In genomic region chr1:156100205-156100995, GRCh38 we compare ENCODE assay signal across 9 cellular contexts. TPM values are rescaled to one million over a fixed set of nuclear protein-coding genes. Genes with fewer than 3 reads are reported as not detected.
DNase-seq lines count a peak whose midpoint lies in the region; TF ChIP-seq lines count a peak whose summit lies in the region.
"Had no signal": no experiment of that assay in that cellular context is flagged by ENCODE, and none has a peak within 500 bp of the region (broad histone marks: within the 10 kb centered on the region; RNA-seq: fewer than 3 reads in every experiment).

No MANE protein-coding gene starts in this region.

- H3K4me1 Mint-ChIP-seq in endodermal cell (peaks cover 48% of the 10 kb centered on the region), progenitor cell of endocrine pancreas (ENCODE audit: low read depth) (peaks cover 38% of the 10 kb centered on the region)

- H3K9me3 Mint-ChIP-seq in endodermal cell (no peaks in the 10 kb centered on the region), progenitor cell of endocrine pancreas (ENCODE audit: low read depth) (no peaks in the 10 kb centered on the region)

- no peak for TF ChIP-seq CTCF in HEK293 (tag by site-specific recombination; IDR thresholded peaks at IDR 0.05)
- TF ChIP-seq CTCF in endodermal cell (conservative IDR thresholded peaks at IDR 0.05), result no peak
- TF ChIP-seq CTCF in progenitor cell of endocrine pancreas (IDR thresholded peaks at IDR 0.05; ENCODE audit: unreplicated experiment), result no peak

- H3K36me3 ChIP-seq in HEK293 (ENCODE audit: control insufficient read depth in 2 of 2, insufficient read depth in 1 of 2, low read length in 2 of 2), result no peaks in the 10 kb centered on the region
- H3K36me3 ChIP-seq in endodermal cell (ENCODE audit: control insufficient read depth, insufficient read depth, low read length), result peaks cover 65% of the 10 kb centered on the region

- 92 to 93% methylated on average over 2 to 4 of the region's 4 CpGs for WGBS in endodermal cell (ENCODE audit: insufficient coverage in 1 of 2, insufficient read length in 1 of 2), 2 experiments

- H3K4me1 ChIP-seq in HEK293 (ENCODE audit: control insufficient read depth, insufficient read depth, low read length) (peaks cover 4% of the 10 kb centered on the region), endodermal cell (ENCODE audit: control insufficient read depth, insufficient read depth, low read length) (peaks cover 3% of the 10 kb centered on the region)

- DNase-seq in NCI-H345 treated with DMSO at 0.1 percent for 48 hours (lab: John Stamatoyannopoulos, UW; ENCODE audit: unreplicated experiment) (peak; percentile 88), endodermal cell (no peak), progenitor cell of endocrine pancreas (ENCODE audit: low spot score, unreplicated experiment) (no peak), SK-N-DZ (ENCODE audit: low spot score) (no peak), amniotic stem cell (lab: John Stamatoyannopoulos, UW) (no peak)
- no peak for DNase-seq in stimulated activated CD4-positive, alpha-beta T cell treated with anti-CD3 and anti-CD28 coated beads, Interleukin-4, amount 100 ng/mL, for 4 hours
- DNase-seq: MM.1S had no signal

- no peaks in the 10 kb centered on the region for H3K27me3 Mint-ChIP-seq in endodermal cell (ENCODE audit: insufficient read depth)
- no peaks in the 10 kb centered on the region for H3K27me3 Mint-ChIP-seq in progenitor cell of endocrine pancreas

- H3K27ac ChIP-seq in HEK293 (ENCODE audit: extremely low read depth, low read depth, low read length), result no peak overlapping the region
- H3K27ac ChIP-seq in endodermal cell (ENCODE audit: low read depth, low read length), result no peak overlapping the region

- H3K4me3 Mint-ChIP-seq in endodermal cell, result no peak overlapping the region
- no peak overlapping the region for H3K4me3 Mint-ChIP-seq in progenitor cell of endocrine pancreas (ENCODE audit: low read depth)

- H3K27me3 ChIP-seq in endodermal cell (ENCODE audit: control insufficient read depth, insufficient read depth, low read length, poor library complexity, severe bottlenecking), result no peaks in the 10 kb centered on the region

- H3K9ac ChIP-seq in endodermal cell (ENCODE audit: extremely low read depth, low read length, poor library complexity, severe bottlenecking), result no peak overlapping the region

- H3K9me3 ChIP-seq in HEK293 (ENCODE audit: control insufficient read depth, insufficient read depth, low read depth, low read length), result no peaks in the 10 kb centered on the region
- no peaks in the 10 kb centered on the region for H3K9me3 ChIP-seq in endodermal cell (ENCODE audit: control insufficient read depth, low read length)

- H3K4me3 ChIP-seq in HEK293 (ENCODE audit: low read depth, low read length), result no peak overlapping the region
- H3K4me3 ChIP-seq in endodermal cell (ENCODE audit: low read length), result no peak overlapping the region

- POLR2A ChIA-PET in HEK293 (lab: Yijun Ruan, JAX), result interaction anchor here (0.6 to 10.1 kb wide), 4 partner anchors 14 to 124 kb away, joined by 3 to 63 read pairs (median 4); partner anchors contain the start of gene LMNA

- H3K27ac Mint-ChIP-seq in endodermal cell, result peak overlapping the region; percentile 42
- H3K27ac Mint-ChIP-seq in progenitor cell of endocrine pancreas, result peak overlapping the region; percentile 49

- CTCF ChIA-PET in HEK293 (lab: Yijun Ruan, JAX), result interaction anchor here (0.6 to 22.5 kb wide), 6 partner anchors 9 to 930 kb away, joined by 3 to 1029 read pairs (median 6); partner anchors contain the start of gene LMNA

- H3K36me3 Mint-ChIP-seq in endodermal cell (ENCODE audit: low read depth), result peaks cover 17% of the 10 kb centered on the region
- peaks cover 13% of the 10 kb centered on the region for H3K36me3 Mint-ChIP-seq in progenitor cell of endocrine pancreas (ENCODE audit: insufficient read depth)

TF ChIP-seq in HEK293, 187 proteins besides CTCF, POLR2A, EP300 and RAD21:
- TF ChIP-seq ZNF600 (tag by site-specific recombination; IDR thresholded peaks at IDR 0.05) (peak; percentile 32; the same call in 1 of the 2 replicates), ZIC2 (tag by site-specific recombination; IDR thresholded peaks at IDR 0.05) (peak; percentile 32; the same call in 1 of the 2 replicates), ZNF514 (tag by site-specific recombination; IDR thresholded peaks at IDR 0.05) (no peak), EGR2 (tag by site-specific recombination; IDR thresholded peaks at IDR 0.05; ENCODE audit: low read depth) (peak; percentile 38; the same call in 1 of the 2 replicates), ZSCAN16 (tag by site-specific recombination; IDR thresholded peaks at IDR 0.05) (peak; percentile 96), GLIS1 (tag by site-specific recombination; IDR thresholded peaks at IDR 0.05) (peak; percentile 60), WT1 (tag by site-specific recombination; IDR thresholded peaks at IDR 0.05) (peak; percentile 67), ZNF174 (tag by site-specific recombination; IDR thresholded peaks at IDR 0.05) (no peak), ZNF362 (tag by site-specific recombination; IDR thresholded peaks at IDR 0.05) (no peak), ZNF366 (tag by site-specific recombination; conservative IDR thresholded peaks at IDR 0.05) (peak; percentile 40), ZFHX2 (tag by site-specific recombination; conservative IDR thresholded peaks at IDR 0.05) (peak; percentile 67)

RNA-seq across cellular contexts. Expression of gene LMNA, which starts 14.1 kb away (rescaled TPM):
- total RNA-seq in endodermal cell (10 to 100 TPM; 41.2 to 42.0 TPM), progenitor cell of endocrine pancreas (83.5 and 92.7 TPM in 2 replicates)
- polyA plus RNA-seq in endodermal cell (2013, experiment 1 of 2), result 46.3 TPM
- 45.5 TPM for polyA plus RNA-seq in endodermal cell (2013, experiment 2 of 2)
- polyA plus RNA-seq in SK-N-DZ (2014; cell fraction: cytosol; rRNA removed), result 18.7 and 26.6 TPM in 2 replicates
- polyA plus RNA-seq in SK-N-DZ (2014; cell fraction: nucleus; rRNA removed), result 41.9 and 45.0 TPM in 2 replicates

RNA-seq across cellular contexts. Expression of gene MEX3A, which starts 18.1 kb away (rescaled TPM):
- total RNA-seq in endodermal cell (10 to 100 TPM; 91.8 to 94.3 TPM), progenitor cell of endocrine pancreas (112 and 113 TPM in 2 replicates)
- polyA plus RNA-seq in endodermal cell (2013, experiment 1 of 2), result 91.4 TPM
- 89.4 TPM for polyA plus RNA-seq in endodermal cell (2013, experiment 2 of 2)
- polyA plus RNA-seq in SK-N-DZ (2014; cell fraction: cytosol; rRNA removed), result 52.8 and 57.8 TPM in 2 replicates
- polyA plus RNA-seq in SK-N-DZ (2014; cell fraction: nucleus; rRNA removed), result 24.5 and 43.5 TPM in 2 replicates

RNA-seq across cellular contexts. Expression of gene RAB25, which starts 39.4 kb away (rescaled TPM):
- total RNA-seq in endodermal cell, result 10 to 100 TPM; 82.0 to 84.4 TPM
- 10.3 TPM for polyA plus RNA-seq in endodermal cell (2013, experiment 1 of 2)
- polyA plus RNA-seq in endodermal cell (2013, experiment 2 of 2), result 7.8 TPM
- total RNA-seq in progenitor cell of endocrine pancreas, result 93.8 and 99.1 TPM in 2 replicates
- 0.30 and 0.85 TPM in 2 replicates for polyA plus RNA-seq in SK-N-DZ (2014; cell fraction: cytosol; rRNA removed)
- not detected in 2 replicates for polyA plus RNA-seq in SK-N-DZ (2014; cell fraction: nucleus; rRNA removed)
- total RNA-seq: fibroblast of lung had no signal
- polyA plus RNA-seq: fibroblast of lung had no signal

RNA-seq across cellular contexts. Expression of gene LAMTOR2, which starts 45.8 kb away (rescaled TPM):
- 100 to 1,000 TPM in 1 of 2 donors, 10 to 100 TPM in 1; 84.4 to 101 TPM for total RNA-seq in endodermal cell
- polyA plus RNA-seq in endodermal cell (2013, experiment 1 of 2), result 74.4 TPM
- 67.3 TPM for polyA plus RNA-seq in endodermal cell (2013, experiment 2 of 2)
- 61.0 and 63.0 TPM in 2 replicates for total RNA-seq in progenitor cell of endocrine pancreas
- 43.7 and 52.4 TPM in 2 replicates for polyA plus RNA-seq in SK-N-DZ (2014; cell fraction: cytosol; rRNA removed)
- 21.0 and 33.7 TPM in 2 replicates for polyA plus RNA-seq in SK-N-DZ (2014; cell fraction: nucleus; rRNA removed)

RNA-seq across cellular contexts. Expression of gene UBQLN4, which starts 46.8 kb away (rescaled TPM):
- total RNA-seq in endodermal cell (10 to 100 TPM; 56.4 to 62.4 TPM), progenitor cell of endocrine pancreas (94.2 and 97.8 TPM in 2 replicates)
- polyA plus RNA-seq in endodermal cell (2013, experiment 1 of 2), result 60.8 TPM
- polyA plus RNA-seq in endodermal cell (2013, experiment 2 of 2), result 56.6 TPM
- polyA plus RNA-seq in SK-N-DZ (2014; cell fraction: cytosol; rRNA removed), result 49.8 and 51.3 TPM in 2 replicates
- polyA plus RNA-seq in SK-N-DZ (2014; cell fraction: nucleus; rRNA removed), result 78.6 and 82.4 TPM in 2 replicates
